ENCODE assay signal across 8 cellular contexts in genomic region chr1:155324717-155325595, GRCh38. TPM values are rescaled to one million over a fixed set of nuclear protein-coding genes. Genes with fewer than 3 reads are reported as not detected.
A peak's percentile ranks its signal among the peaks of the same experiment; 100 is the strongest.
DNase-seq lines count a peak whose midpoint lies in the region; ATAC-seq and TF ChIP-seq lines count a peak whose summit lies in the region.

No MANE protein-coding gene starts in this region.

- H3K9me3 Mint-ChIP-seq in CD8-positive, alpha-beta T cell: no peaks in the 10 kb centered on the region
- H3K9me3 Mint-ChIP-seq in H9: no peaks in the 10 kb centered on the region

- no peak overlapping the region for H3K4ac ChIP-seq in H9 (ENCODE audit: low read depth, low read length)

- DNase-seq in CD8-positive, alpha-beta T cell: no peak
- DNase-seq in H9: peak; percentile 89
- DNase-seq in NCI-H69 (lab: John Stamatoyannopoulos, UW): peak; percentile 83
- peak in 1 of 2 donors; percentile 72 for DNase-seq in ascending aorta (ENCODE audit: low spot score in 2 of 2)
- peak; percentile 73 for DNase-seq in hepatic stellate cell (ENCODE audit: low spot score)
- peak; percentile 36 for DNase-seq in renal cortical epithelial cell (ENCODE audit: low read depth)
- DNase-seq in NCI-H2029 treated with DMSO at 0.1 percent for 48 hours (lab: John Stamatoyannopoulos, UW): no peak
- DNase-seq in putamen (ENCODE audit: low spot score): no peak

- TF ChIP-seq CTCF in CD8-positive, alpha-beta T cell (IDR thresholded peaks at IDR 0.05): no peak
- TF ChIP-seq CTCF in H9 (conservative IDR thresholded peaks at IDR 0.05) (peak; percentile 76), ascending aorta (IDR thresholded peaks at IDR 0.05) (peak in 2 of 3 experiments; percentile 31 to 33)

- no peak for ATAC-seq in CD8-positive, alpha-beta T cell

- H3K4me1 ChIP-seq in CD8-positive, alpha-beta T cell (ENCODE audit: insufficient read depth, low read length): peaks cover 34% of the 10 kb centered on the region
- H3K4me1 ChIP-seq in H9 (ENCODE audit: insufficient read depth, low read length) (peaks cover 2% of the 10 kb centered on the region; the same call in 1 of the 2 replicates), ascending aorta (peaks cover 9 to 22% of the 10 kb centered on the region in 2 donors)

- H3K4me2 ChIP-seq in H9 (ENCODE audit: insufficient read depth, insufficient read length, low read length): peak overlapping the region; percentile 68

- no peaks in the 10 kb centered on the region for H3K79me1 ChIP-seq in H9 (ENCODE audit: insufficient read depth, low read depth, low read length, poor library complexity, severe bottlenecking)

- H3K14ac ChIP-seq in H9 (ENCODE audit: insufficient read depth, low read length): no peak overlapping the region; the same call in 1 of the 2 replicates

- no peak overlapping the region for H3K18ac ChIP-seq in H9 (ENCODE audit: insufficient read length, low read depth, low read length)

- no peaks in the 10 kb centered on the region for H3K9me3 ChIP-seq in CD8-positive, alpha-beta T cell (ENCODE audit: low read length)
- no peaks in the 10 kb centered on the region for H3K9me3 ChIP-seq in H9 (ENCODE audit: control insufficient read depth, low read depth, low read length)
- no peaks in the 10 kb centered on the region for H3K9me3 ChIP-seq in ascending aorta

- intact Hi-C loops in CD8-positive, alpha-beta T cell (cut with DNase I, micrococcal nuclease): loop anchor here (5.0 to 10.0 kb wide), 3 partner anchors 118 to 150 kb away; partner anchors contain the start of genes MTX1 (in 2 of the 2), THBS3 (in 2 of the 2), KRTCAP2 (in 1 of the 2) and TRIM46 (in 1 of the 2)
- intact Hi-C loops in ascending aorta (cut with DNase I): loop anchor here (1.0 to 5.0 kb wide), 4 partner anchors 17 to 285 kb away; partner anchors contain the start of genes ENTREP3, FDPS and MSTO1

- H2AK5ac ChIP-seq in H9 (ENCODE audit: insufficient read length, low read length): no peak overlapping the region

- H4K5ac ChIP-seq in H9 (ENCODE audit: insufficient read length, low read depth, low read length): no peak overlapping the region

- no peaks in the 10 kb centered on the region for H3K27me3 ChIP-seq in CD8-positive, alpha-beta T cell (ENCODE audit: insufficient read depth, low read length)
- no peaks in the 10 kb centered on the region for H3K27me3 ChIP-seq in H9 (ENCODE audit: insufficient read depth, low read length)
- no peaks in the 10 kb centered on the region for H3K27me3 ChIP-seq in ascending aorta

- H3K23me2 ChIP-seq in H9 (ENCODE audit: insufficient read length, low read depth, low read length, poor library complexity, severe bottlenecking): peaks cover 31% of the 10 kb centered on the region

- H4K8ac ChIP-seq in H9 (replicated peaks; ENCODE audit: insufficient read length, low read depth, low read length): no peak overlapping the region

- H2BK20ac ChIP-seq in H9 (ENCODE audit: low read depth, low read length, poor library complexity, severe bottlenecking): no peak overlapping the region

- no peak overlapping the region for H2BK5ac ChIP-seq in H9 (ENCODE audit: insufficient read length, low read length)

- peaks cover 2% of the 10 kb centered on the region for H3K36me3 Mint-ChIP-seq in CD8-positive, alpha-beta T cell
- peaks cover 4 to 35% (median 33%) of the 10 kb centered on the region in 3 experiments; a peak in 6 of 7 replicates for H3K36me3 Mint-ChIP-seq in H9 (ENCODE audit: insufficient read depth in 1 of 3, low read depth in 3 of 3)

- no peak overlapping the region for H2BK120ac ChIP-seq in H9 (ENCODE audit: low read depth, low read length, poor library complexity, severe bottlenecking)

- H3K23ac ChIP-seq in H9 (ENCODE audit: insufficient read length, low read depth, low read length): no peak overlapping the region

- H3K4me3 ChIP-seq in CD8-positive, alpha-beta T cell (ENCODE audit: low read depth, low read length): peak overlapping the region; percentile 100
- peak overlapping the region; percentile 74 to 89 for H3K4me3 ChIP-seq in ascending aorta

- H4K91ac ChIP-seq in H9 (ENCODE audit: insufficient read length, low read depth, low read length): no peak overlapping the region

- WGBS in H9 (ENCODE audit: extremely low coverage, insufficient read length, low lambda C conversion rate): no CpG with 5 or more reads among the region's 59 CpGs

- H2BK15ac ChIP-seq in H9 (ENCODE audit: low read depth, low read length): no peak overlapping the region

- H3K27ac Mint-ChIP-seq in CD8-positive, alpha-beta T cell: no peak overlapping the region
- peak overlapping the region; percentile 58 to 93 (median 72); a peak in 2 of 7 replicates for H3K27ac Mint-ChIP-seq in H9

- H3K36me3 ChIP-seq in CD8-positive, alpha-beta T cell (ENCODE audit: insufficient read depth, low read length): no peaks in the 10 kb centered on the region
- H3K36me3 ChIP-seq in ascending aorta: peaks cover 25 to 29% of the 10 kb centered on the region in 2 donors

- H3K4me1 Mint-ChIP-seq in CD8-positive, alpha-beta T cell (ENCODE audit: low read depth): peaks cover 32% of the 10 kb centered on the region
- H3K4me1 Mint-ChIP-seq in H9: peaks cover 31 to 32% of the 10 kb centered on the region in 2 experiments

- peak overlapping the region; percentile 28 for H3K9ac ChIP-seq in H9 (ENCODE audit: extremely low read depth, insufficient read length, low read length)

- H3K56ac ChIP-seq in H9 (ENCODE audit: insufficient read length, low read depth, low read length): no peak overlapping the region

- peak overlapping the region; percentile 90 for H3K4me3 Mint-ChIP-seq in CD8-positive, alpha-beta T cell
- peak overlapping the region; percentile 93 to 96 for H3K4me3 Mint-ChIP-seq in H9

- H2AFZ ChIP-seq in H9 (ENCODE audit: low read length): no peak overlapping the region

- no peaks in the 10 kb centered on the region for H3K27me3 Mint-ChIP-seq in CD8-positive, alpha-beta T cell (ENCODE audit: low read depth)
- no peaks in the 10 kb centered on the region; the same call in 1 of the 2 replicates for H3K27me3 Mint-ChIP-seq in H9 (ENCODE audit: low read depth)

- H3K79me2 ChIP-seq in H9 (ENCODE audit: insufficient read depth, low read length): no peaks in the 10 kb centered on the region

- POLR2A ChIA-PET in CD8-positive, alpha-beta T cell (lab: Charles Lee): interaction anchor here (1.0 to 3.4 kb wide), 3 partner anchors 53 to 80 kb away, joined by 3 to 13 read pairs (median 9); partner anchors contain the start of genes CLK2 and SCAMP3

- no peaks in the 10 kb centered on the region for H4K20me1 ChIP-seq in H9 (ENCODE audit: control insufficient read depth, insufficient read depth, insufficient read length)

- CTCF ChIA-PET in CD8-positive, alpha-beta T cell (lab: Charles Lee): interaction anchor here (0.9 to 2.0 kb wide), 4 partner anchors 18 to 74 kb away, joined by 3 to 8 read pairs (median 5); partner anchors contain the start of gene SCAMP3

- no peak overlapping the region for H2BK12ac ChIP-seq in H9 (ENCODE audit: insufficient read length, low read depth, low read length)

- peak overlapping the region; percentile 69 for H3K27ac ChIP-seq in CD8-positive, alpha-beta T cell (ENCODE audit: low read depth, low read length)
- H3K27ac ChIP-seq in H9 (ENCODE audit: insufficient read length, low read depth, low read length): no peak overlapping the region
- peak overlapping the region; percentile 96 to 97 for H3K27ac ChIP-seq in ascending aorta

- H3T11ph ChIP-seq in H9 (ENCODE audit: low read length): no peak overlapping the region

RNA-seq across cellular contexts. Expression of gene RUSC1, which starts 4.3 kb away (rescaled TPM):
- 1 to 10 TPM; 7.5 to 7.8 TPM for total RNA-seq in CD8-positive, alpha-beta T cell
- total RNA-seq in H9 (2021) (66.9 and 70.8 TPM in 2 replicates), ascending aorta (18.4 TPM), renal cortical epithelial cell (24.1 and 26.2 TPM in 2 replicates)

RNA-seq across cellular contexts. Expression of gene FDPS, which starts 16.3 kb away (rescaled TPM):
- total RNA-seq in CD8-positive, alpha-beta T cell: 10 to 100 TPM; 38.2 to 38.7 TPM
- total RNA-seq in H9 (2021) (271 and 273 TPM in 2 replicates), ascending aorta (51.7 TPM), renal cortical epithelial cell (89.4 and 499 TPM in 2 replicates)

RNA-seq across cellular contexts. Expression of gene PKLR, which starts 23.7 kb away (rescaled TPM):
- not detected for total RNA-seq in CD8-positive, alpha-beta T cell
- total RNA-seq in H9 (2021) (0.13 TPM in 1 of 2 replicates, not detected in the other), ascending aorta (not detected), renal cortical epithelial cell (0.05 TPM in 1 of 2 replicates, not detected in the other)

RNA-seq across cellular contexts. Expression of gene HCN3, which starts 47.7 kb away (rescaled TPM):
- total RNA-seq in CD8-positive, alpha-beta T cell: 1 to 10 TPM; 1.3 TPM
- total RNA-seq in H9 (2021) (4.7 and 5.4 TPM in 2 replicates), ascending aorta (2.6 TPM), renal cortical epithelial cell (1.0 and 1.7 TPM in 2 replicates)

RNA-seq across cellular contexts. Expression of gene CLK2, which starts 51.7 kb away (rescaled TPM):
- 10 to 100 TPM; 48.6 to 54.4 TPM for total RNA-seq in CD8-positive, alpha-beta T cell
- total RNA-seq in H9 (2021) (77.5 and 81.5 TPM in 2 replicates), ascending aorta (32.1 TPM), renal cortical epithelial cell (12.0 and 33.1 TPM in 2 replicates)

Comparison
In these comparisons a context has a peak if more than half of its experiments do, and no peak if none do; other contexts are left out.
1. DNase-seq: peak in H9 (single experiment), NCI-H69 (single experiment), hepatic stellate cell (single experiment) and renal cortical epithelial cell (single experiment); none in CD8-positive, alpha-beta T cell (0 of 7), NCI-H2029 treated with DMSO at 0.1 percent for 48 hours (single experiment) and putamen (single experiment).